19 cellular contexts compared by ENCODE assay signal in the genomic region with DNA sequence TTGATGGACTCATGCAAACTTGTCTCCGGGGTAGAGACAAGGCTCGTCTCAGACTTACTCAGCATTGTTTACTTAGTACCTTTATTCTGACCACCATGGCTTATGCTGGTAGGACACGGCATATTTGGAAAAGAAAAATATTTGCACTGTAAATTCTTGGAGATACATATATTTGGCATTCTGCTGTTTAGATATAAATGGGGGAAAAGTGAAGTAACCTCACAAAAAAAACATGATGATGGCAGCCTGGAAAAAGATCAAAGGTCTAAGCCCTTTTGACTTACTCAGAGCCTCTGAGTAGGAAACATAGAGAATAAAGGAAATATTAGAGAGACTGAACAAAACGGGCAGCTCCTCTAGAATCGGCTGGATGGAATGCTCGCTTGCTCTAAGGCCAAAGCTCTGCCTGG. TPM values are rescaled to one million over a fixed set of nuclear protein-coding genes. Genes with fewer than 3 reads are reported as not detected.
"Had no signal": no experiment of that assay in that cellular context is flagged by ENCODE, and none has a peak within 500 bp of the region (broad histone marks: within the 10 kb centered on the region; RNA-seq: fewer than 3 reads in every experiment).

No MANE protein-coding gene starts in this region.

- H3K36me3 ChIP-seq: right atrium auricular region, transverse colon had no signal

- H3K36me3 Mint-ChIP-seq: natural killer cell had no signal

- H3K27ac Mint-ChIP-seq: activated CD4-positive, alpha-beta T cell treated with anti-CD3 and anti-CD28 coated beads, Interleukin-2, amount 10 ng/mL, durations not matched to agents 7 days and 5 days; activated CD8-positive, alpha-beta T cell treated with anti-CD3 and anti-CD28 coated beads, Interleukin-2, amount 10 ng/mL, durations not matched to agents 7 days and 5 days; activated T-cell treated with anti-CD3 and anti-CD28 coated beads, Interleukin-2, amount 50 U/mL, for 24 hours; dendritic cell treated with granulocyte-macrophage colony-stimulating factor and Interleukin-4, amounts not matched to agents 40 ng/mL and 50 ng/mL, for 4 days; effector memory CD8-positive, alpha-beta T cell; natural killer cell; T-helper 1 cell treated with Interleukin-12 subunit alpha and Interleukin-12 subunit beta and Interleukin-4 antibody, amounts not matched to agents 30 μg/mL and 1 μg/mL, for 36 hours had no signal

- DNase-seq: activated CD4-positive, alpha-beta T cell treated with anti-CD3 and anti-CD28 coated beads, Interleukin-2, amount 10 ng/mL, durations not matched to agents 7 days and 5 days; activated CD8-positive, alpha-beta T cell treated with anti-CD3 and anti-CD28 coated beads, Interleukin-2, amount 10 ng/mL, durations not matched to agents 7 days and 5 days; activated effector memory CD4-positive, alpha-beta T cell treated with Interleukin-2 at 50 U/mL for 16 hours; activated naive CD4-positive, alpha-beta T cell treated with anti-CD3 and anti-CD28 coated beads, Interleukin-2, amount 50 U/mL, for 16 hours; activated T-cell treated with anti-CD3 and anti-CD28 coated beads, Interleukin-2, amount 50 U/mL, for 24 hours; cerebellar nuclear complex; effector memory CD8-positive, alpha-beta T cell; mesendoderm; natural killer cell; nucleus accumbens; stimulated activated naive CD8-positive, alpha-beta T cell treated with anti-CD3 and anti-CD28 coated beads, Interleukin-15, Interleukin-2, amounts not matched to agents 100 U/mL and 50 U/mL, for 24 hours; substantia nigra; transverse colon had no signal

- H3K27ac ChIP-seq: hepatocyte, right atrium auricular region, skin epidermis, transverse colon had no signal

- ATAC-seq: activated CD4-positive, CD25-positive, alpha-beta regulatory T cell treated with anti-CD3 and anti-CD28 coated beads, Interleukin-2, amount 50 U/mL, for 24 hours; activated CD8-positive, alpha-beta T cell treated with anti-CD3 and anti-CD28 coated beads, Interleukin-2, amount 10 ng/mL, durations not matched to agents 7 days and 5 days; effector memory CD8-positive, alpha-beta T cell; natural killer cell; stimulated activated naive CD8-positive, alpha-beta T cell treated with anti-CD3 and anti-CD28 coated beads, Interleukin-15, Interleukin-2, amounts not matched to agents 100 U/mL and 50 U/mL, for 24 hours had no signal

- H3K9me3 Mint-ChIP-seq: activated CD4-positive, alpha-beta T cell treated with anti-CD3 and anti-CD28 coated beads, Interleukin-2, amount 10 ng/mL, durations not matched to agents 7 days and 5 days; activated T-cell treated with anti-CD3 and anti-CD28 coated beads, Interleukin-2, amount 50 U/mL, for 24 hours; natural killer cell; T-helper 1 cell treated with Interleukin-12 subunit alpha and Interleukin-12 subunit beta and Interleukin-4 antibody, amounts not matched to agents 30 μg/mL and 1 μg/mL, for 36 hours had no signal

- H3K4me3 ChIP-seq: hepatocyte, right atrium auricular region, skin epidermis, transverse colon had no signal

- H3K4me1 ChIP-seq: right atrium auricular region, transverse colon had no signal

- H3K9me3 ChIP-seq: right atrium auricular region, transverse colon had no signal

- H3K4me3 Mint-ChIP-seq: activated CD4-positive, alpha-beta T cell treated with anti-CD3 and anti-CD28 coated beads, Interleukin-2, amount 10 ng/mL, durations not matched to agents 7 days and 5 days; activated CD8-positive, alpha-beta T cell treated with anti-CD3 and anti-CD28 coated beads, Interleukin-2, amount 10 ng/mL, durations not matched to agents 7 days and 5 days; activated T-cell treated with anti-CD3 and anti-CD28 coated beads, Interleukin-2, amount 50 U/mL, for 24 hours; dendritic cell treated with granulocyte-macrophage colony-stimulating factor and Interleukin-4, amounts not matched to agents 40 ng/mL and 50 ng/mL, for 4 days; effector memory CD8-positive, alpha-beta T cell; natural killer cell; T-helper 1 cell treated with Interleukin-12 subunit alpha and Interleukin-12 subunit beta and Interleukin-4 antibody, amounts not matched to agents 30 μg/mL and 1 μg/mL, for 36 hours had no signal

- H3K27me3 ChIP-seq: hepatocyte, right atrium auricular region had no signal

- H3K4me2 ChIP-seq: hepatocyte had no signal

RNA-seq across cellular contexts. Expression of gene PDE10A, which starts 32.5 kb away (rescaled TPM):
- total RNA-seq: activated CD4-positive, alpha-beta T cell treated with anti-CD3 and anti-CD28 coated beads, Interleukin-2, amount 10 ng/mL, durations not matched to agents 7 days and 5 days; activated CD8-positive, alpha-beta T cell treated with anti-CD3 and anti-CD28 coated beads, Interleukin-2, amount 10 ng/mL, durations not matched to agents 7 days and 5 days; natural killer cell had no signal
